ENCODE assay signal across 18 cellular contexts in the genomic region with DNA sequence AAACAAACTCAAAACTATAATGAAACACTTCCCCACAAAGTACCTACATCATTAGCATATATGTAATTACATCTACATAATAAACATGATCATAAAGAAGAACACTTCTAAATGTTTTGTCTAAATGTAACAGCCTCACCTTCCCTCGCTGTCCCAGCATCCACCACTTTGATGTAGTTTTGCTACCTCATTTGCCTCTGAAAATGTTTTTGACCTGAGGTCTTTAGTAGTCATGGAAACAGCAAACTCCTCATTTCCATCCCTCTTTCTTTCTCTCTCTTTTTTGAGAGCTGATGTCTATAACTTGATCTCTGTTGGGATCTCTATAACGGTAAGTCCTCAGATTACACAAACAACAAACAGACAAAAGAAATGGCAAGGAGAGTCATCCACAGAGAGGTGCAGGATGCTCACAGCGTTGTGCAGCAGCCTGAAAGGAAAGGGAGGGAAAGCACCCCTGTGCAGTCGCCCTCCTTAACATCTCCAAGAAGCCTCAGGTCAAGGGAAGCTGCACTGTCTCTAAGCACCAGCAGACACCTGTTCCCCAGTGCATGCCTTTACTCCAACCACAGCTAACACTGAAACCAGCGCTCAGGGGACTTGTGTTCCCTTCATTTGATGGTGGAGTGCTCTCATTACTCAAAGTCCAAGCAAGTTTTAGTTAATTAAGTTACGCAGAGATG.
"Had no signal": no experiment of that assay in that cellular context is flagged by ENCODE, and none has a peak within 500 bp of the region (broad histone marks: within the 10 kb centered on the region; RNA-seq: fewer than 3 reads in every experiment).

No MANE protein-coding gene starts in this region.

- H3K27ac ChIP-seq: adrenal gland, gastroesophageal sphincter, heart left ventricle, ovary, right lobe of liver, suprapubic skin, transverse colon, vagina, VCaP had no signal

- ATAC-seq: activated naive CD4-positive, alpha-beta T cell treated with anti-CD3 and anti-CD28 coated beads, Interleukin-2, amount 50 U/mL, for 72 hours; esophagus mucosa; gastroesophageal sphincter; heart left ventricle; naive thymus-derived CD4-positive, alpha-beta T cell; right lobe of liver; stimulated activated naive CD8-positive, alpha-beta T cell treated with anti-CD3 and anti-CD28 coated beads, Interleukin-15, amount 100 ng/mL, for 72 hours had no signal

- H3K4me3 ChIP-seq: adrenal gland, gastroesophageal sphincter, heart left ventricle, ovary, right lobe of liver, suprapubic skin, transverse colon, vagina had no signal

- DNase-seq: activated CD4-positive, alpha-beta T cell treated with anti-CD3 and anti-CD28 coated beads, Interleukin-2, amount 50 U/mL, for 48 hours; activated gamma-delta T cell; adrenal gland; effector CD4-positive, alpha-beta T cell; heart left ventricle; naive thymus-derived CD4-positive, alpha-beta T cell; ovary; right lobe of liver; small intestine; stimulated activated CD4-positive, alpha-beta T cell treated with anti-CD3 and anti-CD28 coated beads, Interleukin-4, amount 100 ng/mL, for 1 hour; stimulated activated naive CD8-positive, alpha-beta T cell treated with anti-CD3 and anti-CD28 coated beads, Interleukin-15, amount 100 ng/mL, for 72 hours; transverse colon had no signal

- H3K4me1 ChIP-seq: adrenal gland, gastroesophageal sphincter, heart left ventricle, right lobe of liver, suprapubic skin, transverse colon, vagina had no signal

- H3K36me3 ChIP-seq: adrenal gland, gastroesophageal sphincter, heart left ventricle, ovary, right lobe of liver, suprapubic skin, transverse colon, vagina had no signal

- H3K9me3 ChIP-seq: adrenal gland, gastroesophageal sphincter, heart left ventricle, ovary, right lobe of liver, suprapubic skin, transverse colon, vagina had no signal

- H3K27me3 ChIP-seq: adrenal gland, ovary, right lobe of liver, suprapubic skin, transverse colon, vagina had no signal
